ENCODE assay signal across 16 cellular contexts in genomic region chr16:16121185-16121727, GRCh38.
"Had no signal": no experiment of that assay in that cellular context is flagged by ENCODE, and none has a peak within 500 bp of the region (broad histone marks: within the 10 kb centered on the region; RNA-seq: fewer than 3 reads in every experiment).

No MANE protein-coding gene starts in this region.

- H3K27me3 Mint-ChIP-seq: activated CD4-positive, alpha-beta T cell treated with anti-CD3 and anti-CD28 coated beads, Interleukin-2, amount 10 ng/mL, durations not matched to agents 7 days and 5 days; activated naive CD8-positive, alpha-beta T cell; effector memory CD8-positive, alpha-beta T cell had no signal

- H3K4me3 Mint-ChIP-seq: activated CD4-positive, alpha-beta T cell treated with anti-CD3 and anti-CD28 coated beads, Interleukin-2, amount 10 ng/mL, durations not matched to agents 7 days and 5 days; activated CD8-positive, alpha-beta T cell treated with anti-CD3 and anti-CD28 coated beads, Interleukin-2, amount 10 ng/mL, durations not matched to agents 7 days and 5 days; activated naive CD8-positive, alpha-beta T cell; activated T-cell treated with anti-CD3 and anti-CD28 coated beads, Interleukin-2, amount 50 U/mL, for 4 hours; effector memory CD8-positive, alpha-beta T cell; mesothelial cell of epicardium; T-helper 1 cell treated with Interleukin-12 subunit alpha and Interleukin-12 subunit beta and Interleukin-4 antibody, amounts not matched to agents 30 μg/mL and 1 μg/mL, for 36 hours had no signal

- H3K27me3 ChIP-seq: tibial artery, vagina had no signal

- DNase-seq: activated CD4-positive, alpha-beta T cell treated with anti-CD3 and anti-CD28 coated beads, Interleukin-2, amount 10 ng/mL, durations not matched to agents 7 days and 5 days; activated CD8-positive, alpha-beta T cell treated with anti-CD3 and anti-CD28 coated beads, Interleukin-2, amount 10 ng/mL, durations not matched to agents 7 days and 5 days; activated effector memory CD4-positive, alpha-beta T cell treated with Interleukin-2 at 50 U/mL for 16 hours; activated T-cell treated with anti-CD3 and anti-CD28 coated beads, Interleukin-2, amount 50 U/mL, for 4 hours; effector memory CD8-positive, alpha-beta T cell; foreskin fibroblast; islet precursor cell; occipital lobe; posterior cingulate gyrus; tibial artery had no signal

- H3K4me3 ChIP-seq: tibial artery, vagina had no signal

- H3K27ac ChIP-seq: tibial artery, vagina had no signal

- ATAC-seq: activated CD4-positive, CD25-positive, alpha-beta regulatory T cell treated with anti-CD3 and anti-CD28 coated beads, Interleukin-2, amount 50 U/mL, for 24 hours; activated CD8-positive, alpha-beta T cell treated with anti-CD3 and anti-CD28 coated beads, Interleukin-2, amount 10 ng/mL, durations not matched to agents 7 days and 5 days; activated T-cell treated with anti-CD3 and anti-CD28 coated beads, Interleukin-2, amount 50 U/mL, for 4 hours; effector memory CD8-positive, alpha-beta T cell; left lobe of liver had no signal

- H3K4me1 ChIP-seq: vagina had no signal

- H3K27ac Mint-ChIP-seq: activated naive CD8-positive, alpha-beta T cell; T-helper 1 cell treated with Interleukin-12 subunit alpha and Interleukin-12 subunit beta and Interleukin-4 antibody, amounts not matched to agents 30 μg/mL and 1 μg/mL, for 36 hours had no signal
